ENCODE assay signal across 6 cellular contexts in genomic region chr9:136766410-136767120, GRCh38. TPM values are rescaled to one million over a fixed set of nuclear protein-coding genes. Genes with fewer than 3 reads are reported as not detected.
DNase-seq lines count a peak whose midpoint lies in the region; ATAC-seq, FAIRE-seq and TF ChIP-seq lines count a peak whose summit lies in the region.
"Not testable (repeated sequence)": the region's sequence is repeated elsewhere in the genome, so short reads cannot be mapped to it uniquely, and the experiment has no call there.

No MANE protein-coding gene starts in this region.

- POLR2A ChIA-PET in A549 (lab: Yijun Ruan, JAX), result not testable (repeated sequence)
- POLR2A ChIA-PET in activated CD8-positive, alpha-beta T cell treated with anti-CD3 and anti-CD28 coated beads for 36 hours (lab: Charles Lee), result interaction anchor here (0.6 to 1.4 kb wide), 3 partner anchors 25 to 368 kb away, joined by 3 to 4 read pairs (median 3); no protein-coding TSS in a partner anchor

- not testable (repeated sequence) for H3K27ac ChIP-seq in A549; neural cell (ENCODE audit: low read length)

- not testable (repeated sequence) for H3K36me3 ChIP-seq in neural cell (ENCODE audit: insufficient read depth, low read length)

- H3F3A ChIP-seq in neural cell (ENCODE audit: insufficient read depth, low read length, poor library complexity, severe bottlenecking), result not testable (repeated sequence)

- H3K27me3 ChIP-seq in neural cell (ENCODE audit: insufficient read depth, low read depth, low read length), result not testable (repeated sequence)

- peaks cover 12% of the 10 kb centered on the region for H3K27me3 Mint-ChIP-seq in activated CD8-positive, alpha-beta T cell treated with anti-CD3 and anti-CD28 coated beads for 36 hours

- TF ChIP-seq EP300 in A549 (IDR thresholded peaks at IDR 0.05); neural cell (conservative IDR thresholded peaks at IDR 0.05; ENCODE audit: poor library complexity, severe bottlenecking): not testable (repeated sequence)

- not testable (repeated sequence) for H2AFZ ChIP-seq in neural cell (ENCODE audit: low read depth, low read length)

- H3K4me3 ChIP-seq in A549; HFF-Myc (replicated peaks; ENCODE audit: low read depth, low read length); epithelial cell of esophagus (ENCODE audit: low read length); neural cell (ENCODE audit: low read length): not testable (repeated sequence)

- 34% methylated on average over 18 of the region's 18 CpGs for WGBS in A549 (ENCODE audit: missing lambda C conversion rate)

- CTCF ChIA-PET in A549 (lab: Yijun Ruan, JAX), result interaction anchor here (0.8 to 28.0 kb wide), 14 partner anchors 0 to 301 kb away, joined by 3 to 625 read pairs (median 4); partner anchors contain the start of genes LCN15, LCN8 and TMEM141
- CTCF ChIA-PET in activated CD8-positive, alpha-beta T cell treated with anti-CD3 and anti-CD28 coated beads for 36 hours (lab: Charles Lee), result interaction anchor here (1.0 to 2.6 kb wide), 10 partner anchors 8 to 76 kb away, joined by 3 to 9 read pairs (median 4); partner anchors contain the start of genes AJM1 and LCN8

- not testable (repeated sequence) for H3K9ac ChIP-seq in neural cell (ENCODE audit: low read length)

- not testable (repeated sequence) for H3K9me3 ChIP-seq in A549; neural cell (ENCODE audit: low read length)

- H3K4me3 Mint-ChIP-seq in activated CD8-positive, alpha-beta T cell treated with anti-CD3 and anti-CD28 coated beads for 36 hours, result not testable (repeated sequence)

- FAIRE-seq in A549 (lab: Jason Lieb, UNC), result not testable (repeated sequence)

- H3K4me1 Mint-ChIP-seq in activated CD8-positive, alpha-beta T cell treated with anti-CD3 and anti-CD28 coated beads for 36 hours (ENCODE audit: low read depth), result peaks cover 10% of the 10 kb centered on the region

- TF ChIP-seq POLR2A in A549 (IDR thresholded peaks at IDR 0.05; ENCODE audit: low read length), result not testable (repeated sequence)

- H3K79me2 ChIP-seq in neural cell (replicated peaks; ENCODE audit: insufficient read depth, low read length), result not testable (repeated sequence)

- DNase-seq in A549 (ENCODE audit: low read depth in 1 of 2, low spot score in 1 of 2) (peak in 1 of 2 experiments; percentile 79), NCI-H774 (lab: John Stamatoyannopoulos, UW) (peak; percentile 56), epithelial cell of esophagus (ENCODE audit: low read depth) (peak; percentile 60)
- DNase-seq in HFF-Myc (ENCODE audit: extremely low read depth, low read depth), result not testable (repeated sequence)
- DNase-seq in activated CD8-positive, alpha-beta T cell treated with anti-CD3 and anti-CD28 coated beads for 36 hours, result peak; percentile 78

- peaks cover 16% of the 10 kb centered on the region; the same call in 2 of the 3 replicates for H3K4me1 ChIP-seq in A549

- H3K9me2 ChIP-seq in neural cell (ENCODE audit: insufficient read depth, low read length), result not testable (repeated sequence)

- TF ChIP-seq RAD21 in A549 (conservative IDR thresholded peaks at IDR 0.05 in 1 of 2, IDR thresholded peaks at IDR 0.05 in 1 of 2); neural cell (conservative IDR thresholded peaks at IDR 0.05): not testable (repeated sequence)

- H3K9me3 Mint-ChIP-seq in activated CD8-positive, alpha-beta T cell treated with anti-CD3 and anti-CD28 coated beads for 36 hours, result not testable (repeated sequence)

- intact Hi-C loops in activated CD8-positive, alpha-beta T cell treated with anti-CD3 and anti-CD28 coated beads for 36 hours (cut with micrococcal nuclease), result not testable (repeated sequence)

- H3K36me3 Mint-ChIP-seq in activated CD8-positive, alpha-beta T cell treated with anti-CD3 and anti-CD28 coated beads for 36 hours (ENCODE audit: low read depth), result not testable (repeated sequence)

- H3K27ac Mint-ChIP-seq in activated CD8-positive, alpha-beta T cell treated with anti-CD3 and anti-CD28 coated beads for 36 hours, result peak overlapping the region; percentile 79

- TF ChIP-seq CTCF in A549 (IDR thresholded peaks at IDR 0.05) (peak; percentile 26; the same call in 1 of the 3 replicates), HFF-Myc (IDR thresholded peaks at IDR 0.05; ENCODE audit: low read depth, low read length, missing control alignments) (peak; percentile 34), epithelial cell of esophagus (IDR thresholded peaks at IDR 0.05; ENCODE audit: insufficient read depth, low read depth, low read length, missing control alignments) (peak; percentile 41), neural cell (IDR thresholded peaks at IDR 0.05; ENCODE audit: poor library complexity, severe bottlenecking) (peak; percentile 42)
- peak; percentile 57 for TF ChIP-seq CTCF in activated CD8-positive, alpha-beta T cell treated with anti-CD3 and anti-CD28 coated beads for 36 hours (IDR thresholded peaks at IDR 0.05)

- H4K20me1 ChIP-seq in neural cell (ENCODE audit: insufficient read depth), result not testable (repeated sequence)

- not testable (repeated sequence) for ATAC-seq in A549
- peak; percentile 29 for ATAC-seq in activated CD8-positive, alpha-beta T cell treated with anti-CD3 and anti-CD28 coated beads for 36 hours

- H3K4me2 ChIP-seq in A549; neural cell (ENCODE audit: low read length): not testable (repeated sequence)

TF ChIP-seq in A549, 52 proteins besides CTCF, POLR2A, EP300 and RAD21:
- TF ChIP-seq FOSL2 (IDR thresholded peaks at IDR 0.05), result not testable (repeated sequence)
- TF ChIP-seq FOSL2 (CRISPR knock-in tag; IDR thresholded peaks at IDR 0.05), result peak; percentile 48

TF ChIP-seq in neural cell, 6 proteins besides CTCF, POLR2A, EP300 and RAD21:
- TF ChIP-seq SMC3 (conservative IDR thresholded peaks at IDR 0.05; ENCODE audit: poor library complexity), result peak; percentile 21
TF ChIP-seq in neural cell: peak in this region for 1; not testable (repeated sequence) for 5.

RNA-seq across cellular contexts. Expression of gene LCN15, which starts 2.2 kb away (rescaled TPM):
- polyA plus RNA-seq in A549 (2011; rRNA removed) (0.10 and 0.24 TPM in 2 replicates), A549 (2017; fragmentation: RNase III; extraction: RNeasy Plus Mini Kit Qiagen cat#74134 plus additional on column Dnase treatment) (0.07 to 0.09 TPM in 2 of 3 replicates, not detected in the other), neural cell (not detected in 2 replicates)
- 0.05 and 0.08 TPM in 2 replicates for polyA plus RNA-seq in A549 (2012; cell fraction: cytosol; rRNA removed)
- 0.18 and 0.20 TPM in 2 replicates for polyA plus RNA-seq in A549 (2012; cell fraction: nucleus; rRNA removed)
- polyA minus RNA-seq in A549 (2011; rRNA and poly(A)+ RNA removed), result not detected in 2 replicates
- not detected for total RNA-seq in activated CD8-positive, alpha-beta T cell treated with anti-CD3 and anti-CD28 coated beads for 36 hours
- polyA minus RNA-seq in neural cell, result not detected in 2 replicates

RNA-seq across cellular contexts. Expression of gene LCN8, which starts 8.5 kb away (rescaled TPM):
- not detected in 2 replicates for polyA plus RNA-seq in A549 (2011; rRNA removed)
- not detected in 2 replicates for polyA plus RNA-seq in A549 (2012; cell fraction: cytosol; rRNA removed)
- polyA plus RNA-seq in A549 (2012; cell fraction: nucleus; rRNA removed), result 0.05 TPM in 1 of 2 replicates, not detected in the other
- polyA plus RNA-seq in A549 (2017; fragmentation: RNase III; extraction: RNeasy Plus Mini Kit Qiagen cat#74134 plus additional on column Dnase treatment), result not detected in 3 replicates
- polyA minus RNA-seq in A549 (2011; rRNA and poly(A)+ RNA removed), result not detected in 2 replicates
- total RNA-seq in activated CD8-positive, alpha-beta T cell treated with anti-CD3 and anti-CD28 coated beads for 36 hours, result not detected
- not detected in 2 replicates for polyA plus RNA-seq in neural cell
- not detected in 2 replicates for polyA minus RNA-seq in neural cell

RNA-seq across cellular contexts. Expression of gene LCN6, which starts 18.2 kb away (rescaled TPM):
- polyA plus RNA-seq in A549 (2011; rRNA removed) (not detected in 2 replicates), A549 (2017; fragmentation: RNase III; extraction: RNeasy Plus Mini Kit Qiagen cat#74134 plus additional on column Dnase treatment) (not detected in 3 replicates), neural cell (not detected in 2 replicates)
- polyA plus RNA-seq in A549 (2012; cell fraction: cytosol; rRNA removed), result not detected in 2 replicates
- polyA plus RNA-seq in A549 (2012; cell fraction: nucleus; rRNA removed), result not detected in 2 replicates
- not detected in 2 replicates for polyA minus RNA-seq in A549 (2011; rRNA and poly(A)+ RNA removed)
- not detected for total RNA-seq in activated CD8-positive, alpha-beta T cell treated with anti-CD3 and anti-CD28 coated beads for 36 hours
- not detected in 2 replicates for polyA minus RNA-seq in neural cell

RNA-seq across cellular contexts. Expression of gene LCN10, which starts 23.8 kb away (rescaled TPM):
- polyA plus RNA-seq in A549 (2011; rRNA removed) (not detected in 2 replicates), A549 (2017; fragmentation: RNase III; extraction: RNeasy Plus Mini Kit Qiagen cat#74134 plus additional on column Dnase treatment) (not detected in 3 replicates), neural cell (not detected in 2 replicates)
- polyA plus RNA-seq in A549 (2012; cell fraction: cytosol; rRNA removed), result not detected in 2 replicates
- polyA plus RNA-seq in A549 (2012; cell fraction: nucleus; rRNA removed), result not detected in 2 replicates
- polyA minus RNA-seq in A549 (2011; rRNA and poly(A)+ RNA removed), result not detected in 2 replicates
- 1 to 10 TPM; 2.6 to 3.2 TPM for total RNA-seq in activated CD8-positive, alpha-beta T cell treated with anti-CD3 and anti-CD28 coated beads for 36 hours
- polyA minus RNA-seq in neural cell, result not detected in 2 replicates

RNA-seq across cellular contexts. Expression of gene TMEM141, which starts 24.6 kb away (rescaled TPM):
- polyA plus RNA-seq in A549 (2011; rRNA removed) (64.5 and 78.0 TPM in 2 replicates), A549 (2017; fragmentation: RNase III; extraction: RNeasy Plus Mini Kit Qiagen cat#74134 plus additional on column Dnase treatment) (69.9 to 71.0 TPM (median 70.7 TPM) in 3 replicates), neural cell (30.1 and 33.1 TPM in 2 replicates)
- polyA plus RNA-seq in A549 (2012; cell fraction: cytosol; rRNA removed), result 104 and 117 TPM in 2 replicates
- polyA plus RNA-seq in A549 (2012; cell fraction: nucleus; rRNA removed), result 75.8 and 78.8 TPM in 2 replicates
- polyA minus RNA-seq in A549 (2011; rRNA and poly(A)+ RNA removed), result 27.4 and 35.2 TPM in 2 replicates
- 10 to 100 TPM; 50.6 to 51.1 TPM for total RNA-seq in activated CD8-positive, alpha-beta T cell treated with anti-CD3 and anti-CD28 coated beads for 36 hours
- polyA minus RNA-seq in neural cell, result 14.5 and 20.0 TPM in 2 replicates
